In genomic region chr15:64093627-64094417, GRCh38 we compare ENCODE assay signal across 1 cellular context.
A peak's percentile ranks its signal among the peaks of the same experiment; 100 is the strongest.
TF ChIP-seq lines count a peak whose summit lies in the region.

A gene with protein sequence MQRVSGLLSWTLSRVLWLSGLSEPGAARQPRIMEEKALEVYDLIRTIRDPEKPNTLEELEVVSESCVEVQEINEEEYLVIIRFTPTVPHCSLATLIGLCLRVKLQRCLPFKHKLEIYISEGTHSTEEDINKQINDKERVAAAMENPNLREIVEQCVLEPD (minus strand): TSS chr15:64093838. CDS start chr15:64093768, 70 bp downstream.

TF ChIP-seq in K562, 482 proteins besides CTCF, POLR2A, EP300 and RAD21 (continued from another document and continues in another):
- TF ChIP-seq, protein P1, sequence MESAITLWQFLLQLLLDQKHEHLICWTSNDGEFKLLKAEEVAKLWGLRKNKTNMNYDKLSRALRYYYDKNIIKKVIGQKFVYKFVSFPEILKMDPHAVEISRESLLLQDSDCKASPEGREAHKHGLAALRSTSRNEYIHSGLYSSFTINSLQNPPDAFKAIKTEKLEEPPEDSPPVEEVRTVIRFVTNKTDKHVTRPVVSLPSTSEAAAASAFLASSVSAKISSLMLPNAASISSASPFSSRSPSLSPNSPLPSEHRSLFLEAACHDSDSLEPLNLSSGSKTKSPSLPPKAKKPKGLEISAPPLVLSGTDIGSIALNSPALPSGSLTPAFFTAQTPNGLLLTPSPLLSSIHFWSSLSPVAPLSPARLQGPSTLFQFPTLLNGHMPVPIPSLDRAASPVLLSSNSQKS (CRISPR knock-in tag; IDR thresholded peaks at IDR 0.05): no peak
- TF ChIP-seq TAF7 (tag; IDR thresholded peaks at IDR 0.05): 0 out of 2 replicates have a peak, but pooled peaks have one; percentile 56
- peak; percentile 77 for TF ChIP-seq POLR2AphosphoS5 (IDR thresholded peaks at IDR 0.05; ENCODE audit: control insufficient read depth, insufficient read depth, low read depth, low read length)
- TF ChIP-seq, protein P2, sequence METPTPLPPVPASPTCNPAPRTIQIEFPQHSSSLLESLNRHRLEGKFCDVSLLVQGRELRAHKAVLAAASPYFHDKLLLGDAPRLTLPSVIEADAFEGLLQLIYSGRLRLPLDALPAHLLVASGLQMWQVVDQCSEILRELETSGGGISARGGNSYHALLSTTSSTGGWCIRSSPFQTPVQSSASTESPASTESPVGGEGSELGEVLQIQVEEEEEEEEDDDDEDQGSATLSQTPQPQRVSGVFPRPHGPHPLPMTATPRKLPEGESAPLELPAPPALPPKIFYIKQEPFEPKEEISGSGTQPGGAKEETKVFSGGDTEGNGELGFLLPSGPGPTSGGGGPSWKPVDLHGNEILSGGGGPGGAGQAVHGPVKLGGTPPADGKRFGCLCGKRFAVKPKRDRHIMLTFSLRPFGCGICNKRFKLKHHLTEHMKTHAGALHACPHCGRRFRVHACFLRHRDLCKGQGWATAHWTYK (CRISPR knock-in tag; IDR thresholded peaks at IDR 0.05): no peak
- TF ChIP-seq ZNF41 (CRISPR knock-in tag; conservative IDR thresholded peaks at IDR 0.05): no peak
- no peak for TF ChIP-seq KLF6 (CRISPR knock-in tag; IDR thresholded peaks at IDR 0.05; ENCODE audit: borderline replicate concordance)
- no peak for TF ChIP-seq ZNF830 (CRISPR knock-in tag; IDR thresholded peaks at IDR 0.05)
- TF ChIP-seq SRF (CRISPR knock-in tag; IDR thresholded peaks at IDR 0.05): no peak
- TF ChIP-seq ZNF175 (CRISPR knock-in tag; IDR thresholded peaks at IDR 0.05; ENCODE audit: low read depth): no peak; the same call in 1 of the 2 replicates
- TF ChIP-seq NR4A1 (CRISPR knock-in tag; IDR thresholded peaks at IDR 0.05): no peak
- no peak for TF ChIP-seq NR4A1 (tag; IDR thresholded peaks at IDR 0.05)
- no peak for TF ChIP-seq ZNF398 (CRISPR knock-in tag; IDR thresholded peaks at IDR 0.05)
- no peak for TF ChIP-seq MLX (CRISPR knock-in tag; conservative IDR thresholded peaks at IDR 0.05)
- TF ChIP-seq, protein P3, sequence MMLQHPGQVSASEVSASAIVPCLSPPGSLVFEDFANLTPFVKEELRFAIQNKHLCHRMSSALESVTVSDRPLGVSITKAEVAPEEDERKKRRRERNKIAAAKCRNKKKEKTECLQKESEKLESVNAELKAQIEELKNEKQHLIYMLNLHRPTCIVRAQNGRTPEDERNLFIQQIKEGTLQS (IDR thresholded peaks at IDR 0.05): peak; percentile 68
- TF ChIP-seq, protein P3 (CRISPR knock-in tag; conservative IDR thresholded peaks at IDR 0.05): no peak
- peak; percentile 21 for TF ChIP-seq BRD9 (IDR thresholded peaks at IDR 0.05; ENCODE audit: low read depth, partially characterized antibody)
- TF ChIP-seq ETV1 (tag; conservative IDR thresholded peaks at IDR 0.05; ENCODE audit: low read depth): peak; percentile 66
- no peak for TF ChIP-seq CC2D1A (IDR thresholded peaks at IDR 0.05)
- peak; percentile 60; the same call in 1 of the 2 replicates for TF ChIP-seq L3MBTL2 (IDR thresholded peaks at IDR 0.05)
- TF ChIP-seq, protein P4, sequence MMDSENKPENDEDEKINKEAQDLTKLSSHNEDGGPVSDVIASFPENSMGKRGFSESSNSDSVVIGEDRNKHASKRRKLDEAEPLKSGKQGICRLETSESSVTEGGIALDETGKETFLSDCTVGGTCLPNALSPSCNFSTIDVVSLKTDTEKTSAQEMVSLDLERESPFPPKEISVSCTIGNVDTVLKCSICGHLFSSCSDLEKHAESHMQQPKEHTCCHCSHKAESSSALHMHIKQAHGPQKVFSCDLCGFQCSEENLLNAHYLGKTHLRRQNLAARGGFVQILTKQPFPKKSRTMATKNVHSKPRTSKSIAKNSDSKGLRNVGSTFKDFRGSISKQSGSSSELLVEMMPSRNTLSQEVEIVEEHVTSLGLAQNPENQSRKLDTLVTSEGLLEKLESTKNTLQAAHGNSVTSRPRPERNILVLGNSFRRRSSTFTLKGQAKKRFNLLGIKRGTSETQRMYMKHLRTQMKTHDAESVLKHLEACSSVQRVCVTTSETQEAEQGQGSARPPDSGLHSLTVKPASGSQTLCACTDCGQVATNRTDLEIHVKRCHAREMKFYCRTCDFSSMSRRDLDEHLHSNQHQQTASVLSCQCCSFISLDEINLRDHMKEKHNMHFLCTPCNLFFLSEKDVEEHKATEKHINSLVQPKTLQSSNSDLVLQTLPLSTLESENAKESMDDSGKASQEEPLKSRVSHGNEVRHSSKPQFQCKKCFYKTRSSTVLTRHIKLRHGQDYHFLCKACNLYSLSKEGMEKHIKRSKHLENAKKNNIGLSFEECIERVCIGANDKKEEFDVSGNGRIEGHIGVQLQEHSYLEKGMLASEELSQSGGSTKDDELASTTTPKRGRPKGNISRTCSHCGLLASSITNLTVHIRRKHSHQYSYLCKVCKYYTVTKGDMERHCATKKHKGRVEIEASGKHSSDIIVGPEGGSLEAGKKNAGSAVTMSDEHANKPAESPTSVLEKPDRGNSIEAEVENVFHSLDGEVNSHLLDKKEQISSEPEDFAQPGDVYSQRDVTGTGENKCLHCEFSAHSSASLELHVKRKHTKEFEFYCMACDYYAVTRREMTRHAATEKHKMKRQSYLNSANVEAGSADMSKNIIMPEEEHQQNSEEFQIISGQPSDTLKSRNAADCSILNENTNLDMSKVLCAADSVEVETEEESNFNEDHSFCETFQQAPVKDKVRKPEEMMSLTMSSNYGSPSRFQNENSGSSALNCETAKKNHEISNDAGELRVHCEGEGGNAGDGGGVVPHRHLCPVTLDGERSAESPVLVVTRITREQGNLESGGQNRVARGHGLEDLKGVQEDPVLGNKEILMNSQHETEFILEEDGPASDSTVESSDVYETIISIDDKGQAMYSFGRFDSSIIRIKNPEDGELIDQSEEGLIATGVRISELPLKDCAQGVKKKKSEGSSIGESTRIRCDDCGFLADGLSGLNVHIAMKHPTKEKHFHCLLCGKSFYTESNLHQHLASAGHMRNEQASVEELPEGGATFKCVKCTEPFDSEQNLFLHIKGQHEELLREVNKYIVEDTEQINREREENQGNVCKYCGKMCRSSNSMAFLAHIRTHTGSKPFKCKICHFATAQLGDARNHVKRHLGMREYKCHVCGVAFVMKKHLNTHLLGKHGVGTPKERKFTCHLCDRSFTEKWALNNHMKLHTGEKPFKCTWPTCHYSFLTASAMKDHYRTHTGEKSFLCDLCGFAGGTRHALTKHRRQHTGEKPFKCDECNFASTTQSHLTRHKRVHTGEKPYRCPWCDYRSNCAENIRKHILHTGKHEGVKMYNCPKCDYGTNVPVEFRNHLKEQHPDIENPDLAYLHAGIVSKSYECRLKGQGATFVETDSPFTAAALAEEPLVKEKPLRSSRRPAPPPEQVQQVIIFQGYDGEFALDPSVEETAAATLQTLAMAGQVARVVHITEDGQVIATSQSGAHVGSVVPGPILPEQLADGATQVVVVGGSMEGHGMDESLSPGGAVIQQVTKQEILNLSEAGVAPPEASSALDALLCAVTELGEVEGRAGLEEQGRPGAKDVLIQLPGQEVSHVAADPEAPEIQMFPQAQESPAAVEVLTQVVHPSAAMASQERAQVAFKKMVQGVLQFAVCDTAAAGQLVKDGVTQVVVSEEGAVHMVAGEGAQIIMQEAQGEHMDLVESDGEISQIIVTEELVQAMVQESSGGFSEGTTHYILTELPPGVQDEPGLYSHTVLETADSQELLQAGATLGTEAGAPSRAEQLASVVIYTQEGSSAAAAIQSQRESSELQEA (IDR thresholded peaks at IDR 0.05; ENCODE audit: low read depth): peak; percentile 92
- TF ChIP-seq ZBTB11 (CRISPR knock-in tag; IDR thresholded peaks at IDR 0.05): peak in 1 of 3 experiments; percentile 66; a peak in 2 of 6 replicates
- TF ChIP-seq IRF9 (tag; IDR thresholded peaks at IDR 0.05): no peak
- no peak for TF ChIP-seq SREBF2 (CRISPR knock-in tag; IDR thresholded peaks at IDR 0.05)
- no peak for TF ChIP-seq STAT5B (CRISPR knock-in tag; IDR thresholded peaks at IDR 0.05)
- TF ChIP-seq, protein P5, sequence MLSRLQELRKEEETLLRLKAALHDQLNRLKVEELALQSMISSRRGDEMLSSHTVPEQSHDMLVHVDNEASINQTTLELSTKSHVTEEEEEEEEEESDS (CRISPR knock-in tag; IDR thresholded peaks at IDR 0.05): no peak
- TF ChIP-seq FOXO4 (CRISPR knock-in tag; IDR thresholded peaks at IDR 0.05): no peak
- no peak for TF ChIP-seq NFXL1 (CRISPR knock-in tag; IDR thresholded peaks at IDR 0.05)
- TF ChIP-seq BMI1 (IDR thresholded peaks at IDR 0.05; ENCODE audit: low read length): no peak
- no peak for TF ChIP-seq HDAC6 (IDR thresholded peaks at IDR 0.05; ENCODE audit: low read depth, low read length)
- TF ChIP-seq CBFA2T2 (conservative IDR thresholded peaks at IDR 0.05): no peak
- TF ChIP-seq SMAD1 (IDR thresholded peaks at IDR 0.05; ENCODE audit: low read depth, low read length, partially characterized antibody): peak; percentile 20
- TF ChIP-seq ZFP36 (IDR thresholded peaks at IDR 0.05; ENCODE audit: low read depth, low read length, partially characterized antibody): no peak
- TF ChIP-seq POLR3G (IDR thresholded peaks at IDR 0.05; ENCODE audit: extremely low read depth, insufficient read length, insufficient replicate concordance): no peak
- TF ChIP-seq, protein P6, sequence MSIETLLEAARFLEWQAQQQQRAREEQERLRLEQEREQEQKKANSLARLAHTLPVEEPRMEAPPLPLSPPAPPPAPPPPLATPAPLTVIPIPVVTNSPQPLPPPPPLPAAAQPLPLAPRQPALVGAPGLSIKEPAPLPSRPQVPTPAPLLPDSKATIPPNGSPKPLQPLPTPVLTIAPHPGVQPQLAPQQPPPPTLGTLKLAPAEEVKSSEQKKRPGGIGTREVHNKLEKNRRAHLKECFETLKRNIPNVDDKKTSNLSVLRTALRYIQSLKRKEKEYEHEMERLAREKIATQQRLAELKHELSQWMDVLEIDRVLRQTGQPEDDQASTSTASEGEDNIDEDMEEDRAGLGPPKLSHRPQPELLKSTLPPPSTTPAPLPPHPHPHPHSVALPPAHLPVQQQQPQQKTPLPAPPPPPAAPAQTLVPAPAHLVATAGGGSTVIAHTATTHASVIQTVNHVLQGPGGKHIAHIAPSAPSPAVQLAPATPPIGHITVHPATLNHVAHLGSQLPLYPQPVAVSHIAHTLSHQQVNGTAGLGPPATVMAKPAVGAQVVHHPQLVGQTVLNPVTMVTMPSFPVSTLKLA (conservative IDR thresholded peaks at IDR 0.05): peak; percentile 62 to 70
- no peak for TF ChIP-seq KLF1 (tag; IDR thresholded peaks at IDR 0.05)
- TF ChIP-seq PURB (CRISPR knock-in tag; IDR thresholded peaks at IDR 0.05; ENCODE audit: low read depth): no peak
- no peak for TF ChIP-seq EHMT2 (IDR thresholded peaks at IDR 0.05)
- TF ChIP-seq CREBBP (IDR thresholded peaks at IDR 0.05; ENCODE audit: low read depth, low read length): no peak
- TF ChIP-seq ZNF3 (CRISPR knock-in tag; IDR thresholded peaks at IDR 0.05): no peak
